Comparison of ENCODE assay signal across 6 cellular contexts in the genomic region with DNA sequence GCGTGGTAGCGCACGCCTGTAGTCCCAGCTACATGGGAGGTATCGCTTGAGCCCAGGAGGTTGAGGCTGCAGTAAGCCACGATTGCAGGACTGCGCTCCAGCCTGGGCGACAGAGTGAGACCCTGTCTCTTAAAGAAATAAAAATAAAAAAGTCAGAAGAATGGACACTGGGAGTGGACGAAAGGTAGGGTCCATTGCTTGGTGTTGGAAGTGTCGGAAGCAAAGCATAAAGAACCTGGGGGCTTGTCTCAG. TPM values are rescaled to one million over a fixed set of nuclear protein-coding genes. Genes with fewer than 3 reads are reported as not detected.
DNase-seq lines count a peak whose midpoint lies in the region; ATAC-seq and TF ChIP-seq lines count a peak whose summit lies in the region.

No MANE protein-coding gene starts in this region.

- no peak for TF ChIP-seq POLR2A in ovary (IDR thresholded peaks at IDR 0.05)

- H3K4me1 Mint-ChIP-seq in chondrocyte (ENCODE audit: low read depth), result peaks cover 25% of the 10 kb centered on the region

- H3K36me3 Mint-ChIP-seq in chondrocyte (ENCODE audit: low read depth), result no peaks in the 10 kb centered on the region

- no peaks in the 10 kb centered on the region for H3K9me3 ChIP-seq in ovary

- no peaks in the 10 kb centered on the region for H3K9me3 Mint-ChIP-seq in chondrocyte (ENCODE audit: low read depth)

- TF ChIP-seq CTCF in chondrocyte (IDR thresholded peaks at IDR 0.05) (no peak), ovary (IDR thresholded peaks at IDR 0.05) (no peak)

- no peak overlapping the region for H3K27ac ChIP-seq in ovary

- no peaks in the 10 kb centered on the region for H3K36me3 ChIP-seq in ovary

- H3K27ac Mint-ChIP-seq in chondrocyte (ENCODE audit: unreplicated experiment), result peak overlapping the region; percentile 82

- H3K27me3 ChIP-seq in ovary, result no peaks in the 10 kb centered on the region

- H3K4me3 Mint-ChIP-seq in chondrocyte (ENCODE audit: unreplicated experiment), result peak overlapping the region; percentile 79

- WGBS in ovary, 3 donors, result 11 to 19% (median 17%) methylated on average over 9 of the region's 9 CpGs

- TF ChIP-seq EP300 in ovary (IDR thresholded peaks at IDR 0.05), result no peak

- DNase-seq in chondrocyte (ENCODE audit: low spot score) (no peak), ovary (no peak), H4 (ENCODE audit: low spot score) (no peak), D341Med (ENCODE audit: low spot score) (no peak), epidermal melanocyte (ENCODE audit: insufficient read length, low spot score) (no peak)

- H3K27me3 Mint-ChIP-seq in chondrocyte (ENCODE audit: low read depth), result no peaks in the 10 kb centered on the region

- peak overlapping the region; percentile 85 for H3K4me3 ChIP-seq in ovary

- intact Hi-C loops in ovary (cut with DNase I), result loop anchor here in 1 of 4 donors (5.0 kb wide), 1 partner anchor 157 kb away; no protein-coding TSS in a partner anchor

- peaks cover 7% of the 10 kb centered on the region for H3K4me1 ChIP-seq in ovary (ENCODE audit: insufficient read depth)

- ATAC-seq in HG03196 (IDR thresholded peaks at IDR 0.05; ENCODE audit: unreplicated experiment), result peak; percentile 6

RNA-seq across cellular contexts. Expression of a gene that starts 0.4 kb away (rescaled TPM):
- total RNA-seq in chondrocyte (8.5 to 14.6 TPM (median 12.0 TPM) in 3 replicates), ovary (10 to 100 TPM; 14.7 to 52.7 (median 46.1) TPM)
- polyA plus RNA-seq in ovary, result 10 to 100 TPM in 1 of 2 donors, under 1 TPM in 1; 0.95 to 18.5 TPM
- total RNA-seq in H4 (2014; rRNA removed; shearing (Covaris generic)), result 1.5 and 2.2 TPM in 2 replicates

RNA-seq across cellular contexts. Expression of a gene that starts 17.0 kb away (rescaled TPM):
- total RNA-seq in chondrocyte (17.4 to 24.6 TPM (median 20.3 TPM) in 3 replicates), ovary (10 to 100 TPM in 5 of 7 donors, 1 to 10 TPM in 2; 3.3 to 59.0 (median 32.0) TPM)
- polyA plus RNA-seq in ovary, result 10 to 100 TPM; 12.6 to 12.9 TPM
- 9.6 and 15.3 TPM in 2 replicates for total RNA-seq in H4 (2014; rRNA removed; shearing (Covaris generic))

RNA-seq across cellular contexts. Expression of a gene that starts 18.1 kb away (rescaled TPM):
- total RNA-seq in chondrocyte (0.75 to 5.7 TPM (median 5.0 TPM) in 3 replicates), ovary (100 to 1,000 TPM in 6 of 7 donors, 10 to 100 TPM in 1; 44.9 to 276 (median 232) TPM)
- 100 to 1,000 TPM; 101 to 434 TPM for polyA plus RNA-seq in ovary
- total RNA-seq in H4 (2014; rRNA removed; shearing (Covaris generic)), result not detected in 2 replicates

RNA-seq across cellular contexts. Expression of a gene that starts 26.6 kb away (rescaled TPM):
- total RNA-seq in chondrocyte (11.9 to 18.6 TPM (median 13.5 TPM) in 3 replicates), ovary (10 to 100 TPM; 14.5 to 25.6 (median 19.1) TPM)
- polyA plus RNA-seq in ovary, result 10 to 100 TPM in 1 of 2 donors, 1 to 10 TPM in 1; 9.8 to 24.1 TPM
- total RNA-seq in H4 (2014; rRNA removed; shearing (Covaris generic)), result 11.5 and 15.5 TPM in 2 replicates

RNA-seq across cellular contexts. Expression of a gene that starts 29.5 kb away (rescaled TPM):
- 59.9 to 71.1 TPM (median 61.8 TPM) in 3 replicates for total RNA-seq in chondrocyte
- 10 to 100 TPM; 23.4 to 90.4 (median 44.9) TPM for total RNA-seq in ovary
- 10 to 100 TPM; 34.0 to 44.6 TPM for polyA plus RNA-seq in ovary
- total RNA-seq in H4 (2014; rRNA removed; shearing (Covaris generic)), result 91.4 and 100 TPM in 2 replicates
